In the genomic region with DNA sequence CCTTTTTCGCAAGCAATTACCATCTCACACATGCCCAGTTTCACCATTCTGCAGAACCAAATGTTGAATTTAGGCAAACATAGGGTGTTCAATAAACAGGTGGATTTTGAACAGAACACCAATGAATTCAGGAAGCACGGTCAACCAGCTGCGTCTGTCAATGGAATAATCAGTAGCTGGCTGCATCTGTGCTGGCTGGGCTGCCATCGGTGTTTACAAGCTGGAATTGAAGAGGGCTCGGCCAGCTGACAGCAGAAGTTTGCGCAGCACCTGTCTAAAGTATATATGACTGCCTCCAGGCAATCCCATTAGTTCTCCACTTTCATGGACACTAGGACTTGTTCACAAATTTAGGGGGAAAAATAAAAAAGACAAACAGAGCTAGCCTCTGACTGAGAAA, we compare ENCODE assay signal across 13 cellular contexts.
A peak's percentile ranks its signal among the peaks of the same experiment; 100 is the strongest.
DNase-seq lines count a peak whose midpoint lies in the region; ATAC-seq and TF ChIP-seq lines count a peak whose summit lies in the region.
"Had no signal": no experiment of that assay in that cellular context is flagged by ENCODE, and none has a peak within 500 bp of the region (broad histone marks: within the 10 kb centered on the region; RNA-seq: fewer than 3 reads in every experiment).

No MANE protein-coding gene starts in this region.

- CTCF ChIA-PET in activated CD4-positive, alpha-beta T cell treated with anti-CD3 and anti-CD28 coated beads for 36 hours (lab: Charles Lee), result interaction anchor here (1.0 to 1.3 kb wide), 3 partner anchors 10 to 36 kb away, joined by 3 to 5 read pairs (median 4); no protein-coding TSS in a partner anchor

- H3K27ac ChIP-seq in SJCRH30, result no peak overlapping the region
- H3K27ac ChIP-seq: GM23248, tibial nerve had no signal

- no peaks in the 10 kb centered on the region for H3K27me3 Mint-ChIP-seq in activated CD4-positive, alpha-beta T cell treated with anti-CD3 and anti-CD28 coated beads for 36 hours
- H3K27me3 Mint-ChIP-seq in progenitor cell of endocrine pancreas, result no peaks in the 10 kb centered on the region

- POLR2A ChIA-PET in activated CD4-positive, alpha-beta T cell treated with anti-CD3 and anti-CD28 coated beads for 36 hours (lab: Charles Lee), result interaction anchor here (0.6 kb wide), 2 partner anchors 33 to 379 kb away, joined by 3 read pairs; no protein-coding TSS in a partner anchor

- peaks cover 68% of the 10 kb centered on the region for H3K4me1 Mint-ChIP-seq in activated CD4-positive, alpha-beta T cell treated with anti-CD3 and anti-CD28 coated beads for 36 hours
- H3K4me1 Mint-ChIP-seq in progenitor cell of endocrine pancreas (ENCODE audit: low read depth), result peaks cover 5% of the 10 kb centered on the region

- no peak overlapping the region for H3K4me3 Mint-ChIP-seq in activated CD4-positive, alpha-beta T cell treated with anti-CD3 and anti-CD28 coated beads for 36 hours
- H3K4me3 Mint-ChIP-seq in progenitor cell of endocrine pancreas (ENCODE audit: low read depth), result no peak overlapping the region

- no peak for DNase-seq in activated CD4-positive, alpha-beta T cell treated with anti-CD3 and anti-CD28 coated beads for 36 hours
- DNase-seq in activated CD4-positive, alpha-beta T cell treated with anti-CD3 and anti-CD28 coated beads for 4 hours, result no peak
- DNase-seq in NCI-H1417 treated with DMSO at 0.1 percent for 48 hours (lab: John Stamatoyannopoulos, UW) (peak; percentile 42), SJCRH30 (peak; percentile 27 to 65), progenitor cell of endocrine pancreas (ENCODE audit: low spot score, unreplicated experiment) (no peak), HuH-7.5 (ENCODE audit: low spot score) (no peak), MG63 (no peak)
- DNase-seq: activated CD4-positive, CD25-positive, alpha-beta regulatory T cell treated with anti-CD3 and anti-CD28 coated beads, Interleukin-2, amount 50 U/mL, for 72 hours; activated T-cell treated with anti-CD3 and anti-CD28 coated beads, Interleukin-2, amount 50 U/mL, for 48 hours; GM23248; stimulated activated CD4-positive, alpha-beta T cell treated with anti-CD3 and anti-CD28 coated beads, Interleukin-4, amount 100 ng/mL, for 4 hours had no signal

- H3K27me3 ChIP-seq in SJCRH30 (no peaks in the 10 kb centered on the region), MG63 (no peaks in the 10 kb centered on the region)
- H3K27me3 ChIP-seq: tibial nerve had no signal

- H3K4me3 ChIP-seq in SJCRH30 (no peak overlapping the region), MG63 (no peak overlapping the region)
- H3K4me3 ChIP-seq: GM23248, tibial nerve had no signal

- ATAC-seq in activated CD4-positive, alpha-beta T cell treated with anti-CD3 and anti-CD28 coated beads for 36 hours, result no peak
- no peak for ATAC-seq in GM21576 (IDR thresholded peaks at IDR 0.05; ENCODE audit: unreplicated experiment)

- H3K9me3 ChIP-seq in SJCRH30 (replicated peaks) (no peaks in the 10 kb centered on the region), MG63 (no peaks in the 10 kb centered on the region)
- H3K9me3 ChIP-seq: tibial nerve had no signal

- no peaks in the 10 kb centered on the region for H3K4me1 ChIP-seq in SJCRH30
- H3K4me1 ChIP-seq: tibial nerve had no signal

- H3K9me3 Mint-ChIP-seq in activated CD4-positive, alpha-beta T cell treated with anti-CD3 and anti-CD28 coated beads for 36 hours (ENCODE audit: low read depth), result peaks cover 18% of the 10 kb centered on the region
- peaks cover 8% of the 10 kb centered on the region for H3K9me3 Mint-ChIP-seq in progenitor cell of endocrine pancreas (ENCODE audit: low read depth)

- intact Hi-C loops in activated CD4-positive, alpha-beta T cell treated with anti-CD3 and anti-CD28 coated beads for 36 hours (cut with DNase I, micrococcal nuclease), result no loop called here

- peaks cover 45% of the 10 kb centered on the region for H3K36me3 Mint-ChIP-seq in activated CD4-positive, alpha-beta T cell treated with anti-CD3 and anti-CD28 coated beads for 36 hours (ENCODE audit: low read depth)
- no peaks in the 10 kb centered on the region for H3K36me3 Mint-ChIP-seq in progenitor cell of endocrine pancreas (ENCODE audit: insufficient read depth)

- H3K27ac Mint-ChIP-seq in activated CD4-positive, alpha-beta T cell treated with anti-CD3 and anti-CD28 coated beads for 36 hours, result peak overlapping the region; percentile 55
- peak overlapping the region; percentile 30 for H3K27ac Mint-ChIP-seq in progenitor cell of endocrine pancreas

- H3K36me3 ChIP-seq in SJCRH30 (no peaks in the 10 kb centered on the region), MG63 (no peaks in the 10 kb centered on the region)
- H3K36me3 ChIP-seq: tibial nerve had no signal

- TF ChIP-seq CTCF in progenitor cell of endocrine pancreas (IDR thresholded peaks at IDR 0.05; ENCODE audit: unreplicated experiment), result no peak

Comparison
In these comparisons a context has a peak if more than half of its experiments do, and no peak if none do; other contexts are left out.
1. DNase-seq: peak in NCI-H1417 treated with DMSO at 0.1 percent for 48 hours (single experiment) and SJCRH30 (2 of 2); none in activated CD4-positive, alpha-beta T cell treated with anti-CD3 and anti-CD28 coated beads for 36 hours (single experiment), activated CD4-positive, alpha-beta T cell treated with anti-CD3 and anti-CD28 coated beads for 4 hours (0 of 2), progenitor cell of endocrine pancreas (single experiment), HuH-7.5 (single experiment) and MG63 (single experiment).